In genomic region chr11:62601114-62601363, GRCh38 we compare ENCODE assay signal across 8 cellular contexts. TPM values are rescaled to one million over a fixed set of nuclear protein-coding genes. Genes with fewer than 3 reads are reported as not detected.
DNase-seq lines count a peak whose midpoint lies in the region; ATAC-seq, FAIRE-seq and TF ChIP-seq lines count a peak whose summit lies in the region.

No MANE protein-coding gene starts in this region.

- peak overlapping the region; percentile 96 for H3K27ac Mint-ChIP-seq in astrocyte (ENCODE audit: unreplicated experiment)
- H3K27ac Mint-ChIP-seq in immature natural killer cell: peak overlapping the region; percentile 93 to 99 (median 97)

- H3K4me1 Mint-ChIP-seq in astrocyte (ENCODE audit: low read depth, unreplicated experiment) (peaks cover 20% of the 10 kb centered on the region), immature natural killer cell (peaks cover 52 to 59% of the 10 kb centered on the region in 2 donors)

- TF ChIP-seq CTCF in SK-N-SH (IDR thresholded peaks at IDR 0.05) (no peak), astrocyte (IDR thresholded peaks at IDR 0.05; ENCODE audit: insufficient read depth, low read depth, low read length) (no peak), GM10266 (IDR thresholded peaks at IDR 0.05; ENCODE audit: control insufficient read depth, insufficient read depth, low read depth, missing control alignments) (no peak)

- H3K36me3 ChIP-seq in SK-N-SH (replicated peaks in 1 of 2; ENCODE audit: control insufficient read depth in 1 of 2, insufficient read depth in 2 of 2, low read length in 1 of 2): peaks cover 37 to 40% of the 10 kb centered on the region in 2 experiments
- H3K36me3 ChIP-seq in astrocyte (ENCODE audit: insufficient read depth, low read length): peaks cover 22% of the 10 kb centered on the region

- H3K79me2 ChIP-seq in SK-N-SH (ENCODE audit: insufficient read depth) (peaks cover 55% of the 10 kb centered on the region), astrocyte (ENCODE audit: insufficient read depth, low read length) (peaks cover 52% of the 10 kb centered on the region)

- CTCF ChIA-PET in SK-N-SH (lab: Yijun Ruan, JAX): interaction anchor here (2.2 to 3.2 kb wide), 2 partner anchors 9 to 11 kb away, joined by 11 to 23 read pairs; partner anchors contain the start of genes EML3, ROM1 and TUT1

- H3K9ac ChIP-seq in SK-N-SH (peak overlapping the region; percentile 99), astrocyte (ENCODE audit: low read length) (peak overlapping the region; percentile 98)

- TF ChIP-seq EP300 in SK-N-SH (IDR thresholded peaks at IDR 0.05; ENCODE audit: borderline replicate concordance in 1 of 2, low read depth in 1 of 2, low read length in 1 of 2): no peak

- H3K9me2 ChIP-seq in SK-N-SH: no peaks in the 10 kb centered on the region

- peak overlapping the region; percentile 70 to 96 for H3K4me3 ChIP-seq in SK-N-SH (ENCODE audit: low read depth in 2 of 2, low read length in 1 of 2)
- H3K4me3 ChIP-seq in astrocyte (ENCODE audit: insufficient read depth, low read depth, low read length): peak overlapping the region; percentile 94

- no peak for TF ChIP-seq RAD21 in SK-N-SH (IDR thresholded peaks at IDR 0.05; ENCODE audit: low read length)

- H3F3A ChIP-seq in SK-N-SH (replicated peaks; ENCODE audit: insufficient read depth): peaks cover 23% of the 10 kb centered on the region

- POLR2A ChIA-PET in SK-N-SH (lab: Yijun Ruan, JAX): interaction anchor here (1.0 to 4.2 kb wide), 7 partner anchors 9 to 240 kb away, joined by 3 to 59 read pairs (median 7); partner anchors contain the start of genes B3GAT3, C11orf98, CSKMT and EEF1G

- no peaks in the 10 kb centered on the region for H3K9me3 Mint-ChIP-seq in astrocyte (ENCODE audit: unreplicated experiment)
- no peaks in the 10 kb centered on the region for H3K9me3 Mint-ChIP-seq in immature natural killer cell

- DNase-seq in SK-N-SH (no peak), NCI-H2029 treated with DMSO at 0.1 percent for 48 hours (lab: John Stamatoyannopoulos, UW) (peak; percentile 16), astrocyte (ENCODE audit: low read depth) (no peak), immature natural killer cell (no peak), GM10266 (ENCODE audit: extremely low spot score) (no peak), AML-193 (lab: John Stamatoyannopoulos, UW) (no peak)
- peak in 2 of 3 experiments; percentile 41 to 56 for DNase-seq in stimulated activated CD4-positive, alpha-beta T cell treated with anti-CD3 and anti-CD28 coated beads, TNF-alpha, amount 100 ng/mL, for 24 hours (ENCODE audit: low read depth in 3 of 3)

- H3K27me3 Mint-ChIP-seq in astrocyte (ENCODE audit: low read depth, unreplicated experiment): peaks cover 6% of the 10 kb centered on the region
- peaks cover 9 to 11% (median 10%) of the 10 kb centered on the region in 3 donors for H3K27me3 Mint-ChIP-seq in immature natural killer cell (ENCODE audit: low read depth in 3 of 3)

- H3K36me3 Mint-ChIP-seq in astrocyte (ENCODE audit: low read depth, unreplicated experiment) (peaks cover 46% of the 10 kb centered on the region), immature natural killer cell (peaks cover 22 to 43% (median 31%) of the 10 kb centered on the region in 3 donors)

- H3K4me2 ChIP-seq in SK-N-SH (peak overlapping the region; percentile 95), astrocyte (ENCODE audit: low read length) (peak overlapping the region; percentile 89)

- H3K27me3 ChIP-seq in SK-N-SH (ENCODE audit: insufficient read depth): no peaks in the 10 kb centered on the region
- H3K27me3 ChIP-seq in astrocyte (ENCODE audit: insufficient read depth, low read length): no peaks in the 10 kb centered on the region

- H3K4me1 ChIP-seq in SK-N-SH (ENCODE audit: control insufficient read depth in 1 of 2, insufficient read depth in 2 of 2, low read depth in 1 of 2, low read length in 1 of 2) (peaks cover 12 to 23% of the 10 kb centered on the region in 2 experiments; a peak in 3 of 4 replicates), astrocyte (ENCODE audit: insufficient read depth, low read length) (peaks cover 26% of the 10 kb centered on the region)

- H4K20me1 ChIP-seq in SK-N-SH (ENCODE audit: insufficient read depth) (no peaks in the 10 kb centered on the region), astrocyte (ENCODE audit: insufficient read depth, low read length) (peaks cover 47% of the 10 kb centered on the region)

- H3K27ac ChIP-seq in SK-N-SH (ENCODE audit: low read depth in 2 of 2, low read length in 1 of 2): peak overlapping the region; percentile 87 to 93
- H3K27ac ChIP-seq in astrocyte (ENCODE audit: low read depth, low read length): peak overlapping the region; percentile 87

- 0% methylated on average over 2 of the region's 31 CpGs for WGBS in SK-N-SH (ENCODE audit: low lambda C conversion rate)

- peak overlapping the region; percentile 99 for H3K4me3 Mint-ChIP-seq in astrocyte (ENCODE audit: unreplicated experiment)
- peak overlapping the region; percentile 92 to 99 (median 97) for H3K4me3 Mint-ChIP-seq in immature natural killer cell

- FAIRE-seq in astrocyte (lab: Jason Lieb, UNC): no peak

- no peak; the same call in 2 of the 3 replicates for ATAC-seq in SK-N-SH treated with all-trans-retinoic acid at 6 μM for 48 hours

- H3K9me3 ChIP-seq in SK-N-SH (no peaks in the 10 kb centered on the region), astrocyte (ENCODE audit: insufficient read depth, low read depth, low read length) (no peaks in the 10 kb centered on the region)

- H2AFZ ChIP-seq in SK-N-SH (ENCODE audit: low read depth): peak overlapping the region; percentile 1; the same call in 1 of the 2 replicates
- H2AFZ ChIP-seq in astrocyte (ENCODE audit: low read depth, low read length): peak overlapping the region; percentile 53

TF ChIP-seq in SK-N-SH, 30 proteins besides CTCF, POLR2A, EP300 and RAD21 (continues in another document):
- TF ChIP-seq ELF1 (IDR thresholded peaks at IDR 0.05) (0 out of 2 replicates have a peak, but pooled peaks have one; percentile 8), MEF2A (IDR thresholded peaks at IDR 0.05; ENCODE audit: borderline replicate concordance, low read depth) (no peak), MAX (IDR thresholded peaks at IDR 0.05; ENCODE audit: low read depth) (peak; percentile 51; the same call in 1 of the 2 replicates), NRF1 (IDR thresholded peaks at IDR 0.05; ENCODE audit: low read depth, low read length) (no peak), EZH2phosphoT487 (IDR thresholded peaks at IDR 0.05; ENCODE audit: borderline replicate concordance, low read depth) (no peak), RFX5 (IDR thresholded peaks at IDR 0.05; ENCODE audit: low read length) (no peak), SMC3 (IDR thresholded peaks at IDR 0.05; ENCODE audit: low read depth, low read length) (no peak), FOSL2 (IDR thresholded peaks at IDR 0.05; ENCODE audit: borderline replicate concordance, low read depth) (no peak), JUND (IDR thresholded peaks at IDR 0.05) (no peak), CHD2 (IDR thresholded peaks at IDR 0.05; ENCODE audit: low read length, partially characterized antibody) (no peak)

TF ChIP-seq in SK-N-SH treated with all-trans-retinoic acid at 6 μM for 48 hours, 23 proteins besides CTCF, POLR2A, EP300 and RAD21 (continues in another document):
- TF ChIP-seq ZNF565 (CRISPR knock-in tag; conservative IDR thresholded peaks at IDR 0.05; ENCODE audit: low read depth): no peak
- no peak for TF ChIP-seq TSHZ2 (CRISPR knock-in tag; IDR thresholded peaks at IDR 0.05)

RNA-seq across cellular contexts. Expression of gene MTA2, which starts 0.6 kb away (rescaled TPM):
- polyA plus RNA-seq in SK-N-SH (2012; rRNA removed): 18.4 and 20.6 TPM in 2 replicates
- 12.7 and 15.6 TPM in 2 replicates for polyA plus RNA-seq in SK-N-SH (2012; cell fraction: cytosol; rRNA removed)
- 57.9 and 72.2 TPM in 2 replicates for polyA plus RNA-seq in SK-N-SH (2012; cell fraction: nucleus; rRNA removed)
- total RNA-seq in astrocyte: 123 and 136 TPM in 2 replicates
- 10 to 100 TPM in 2 of 3 donors, 1 to 10 TPM in 1; 9.7 to 48.4 (median 22.4) TPM for polyA plus RNA-seq in immature natural killer cell

RNA-seq across cellular contexts. Expression of gene TUT1, which starts 9.7 kb away (rescaled TPM):
- polyA plus RNA-seq in SK-N-SH (2012; rRNA removed): 27.3 and 30.0 TPM in 2 replicates
- 10.5 and 13.8 TPM in 2 replicates for polyA plus RNA-seq in SK-N-SH (2012; cell fraction: cytosol; rRNA removed)
- polyA plus RNA-seq in SK-N-SH (2012; cell fraction: nucleus; rRNA removed): 97.9 and 105 TPM in 2 replicates
- total RNA-seq in astrocyte: 16.8 and 18.3 TPM in 2 replicates
- 10 to 100 TPM in 2 of 3 donors, 1 to 10 TPM in 1; 7.3 to 16.2 (median 12.5) TPM for polyA plus RNA-seq in immature natural killer cell

RNA-seq across cellular contexts. Expression of gene EML3, which starts 11.5 kb away (rescaled TPM):
- polyA plus RNA-seq in SK-N-SH (2012; rRNA removed) (43.0 and 47.8 TPM in 2 replicates), immature natural killer cell (10 to 100 TPM; 15.9 to 25.8 (median 17.9) TPM)
- polyA plus RNA-seq in SK-N-SH (2012; cell fraction: cytosol; rRNA removed): 14.5 and 19.5 TPM in 2 replicates
- polyA plus RNA-seq in SK-N-SH (2012; cell fraction: nucleus; rRNA removed): 247 and 252 TPM in 2 replicates
- total RNA-seq in astrocyte: 25.5 and 29.8 TPM in 2 replicates

RNA-seq across cellular contexts. Expression of gene ROM1, which starts 12.0 kb away (rescaled TPM):
- 7.3 and 7.9 TPM in 2 replicates for polyA plus RNA-seq in SK-N-SH (2012; rRNA removed)
- polyA plus RNA-seq in SK-N-SH (2012; cell fraction: cytosol; rRNA removed): 5.3 and 6.3 TPM in 2 replicates
- 6.0 and 8.2 TPM in 2 replicates for polyA plus RNA-seq in SK-N-SH (2012; cell fraction: nucleus; rRNA removed)
- total RNA-seq in astrocyte: 0.79 and 1.3 TPM in 2 replicates
- polyA plus RNA-seq in immature natural killer cell: 1 to 10 TPM in 2 of 3 donors, under 1 TPM in 1; 0.17 to 2.1 (median 1.6) TPM

RNA-seq across cellular contexts. Expression of gene B3GAT3, which starts 20.7 kb away (rescaled TPM):
- 104 and 116 TPM in 2 replicates for polyA plus RNA-seq in SK-N-SH (2012; rRNA removed)
- 48.0 and 73.2 TPM in 2 replicates for polyA plus RNA-seq in SK-N-SH (2012; cell fraction: cytosol; rRNA removed)
- polyA plus RNA-seq in SK-N-SH (2012; cell fraction: nucleus; rRNA removed): 180 and 242 TPM in 2 replicates
- total RNA-seq in astrocyte: 52.4 and 54.5 TPM in 2 replicates
- 10 to 100 TPM; 35.5 to 54.1 (median 49.7) TPM for polyA plus RNA-seq in immature natural killer cell

Comparison
In these comparisons a context has a peak if more than half of its experiments do, and no peak if none do; other contexts are left out.
1. DNase-seq: peak in NCI-H2029 treated with DMSO at 0.1 percent for 48 hours (single experiment) and stimulated activated CD4-positive, alpha-beta T cell treated with anti-CD3 and anti-CD28 coated beads, TNF-alpha, amount 100 ng/mL, for 24 hours (2 of 3); none in SK-N-SH (single experiment), astrocyte (single experiment), immature natural killer cell (0 of 3), GM10266 (single experiment) and AML-193 (0 of 2).